8 cellular contexts compared by ENCODE assay signal in the genomic region with DNA sequence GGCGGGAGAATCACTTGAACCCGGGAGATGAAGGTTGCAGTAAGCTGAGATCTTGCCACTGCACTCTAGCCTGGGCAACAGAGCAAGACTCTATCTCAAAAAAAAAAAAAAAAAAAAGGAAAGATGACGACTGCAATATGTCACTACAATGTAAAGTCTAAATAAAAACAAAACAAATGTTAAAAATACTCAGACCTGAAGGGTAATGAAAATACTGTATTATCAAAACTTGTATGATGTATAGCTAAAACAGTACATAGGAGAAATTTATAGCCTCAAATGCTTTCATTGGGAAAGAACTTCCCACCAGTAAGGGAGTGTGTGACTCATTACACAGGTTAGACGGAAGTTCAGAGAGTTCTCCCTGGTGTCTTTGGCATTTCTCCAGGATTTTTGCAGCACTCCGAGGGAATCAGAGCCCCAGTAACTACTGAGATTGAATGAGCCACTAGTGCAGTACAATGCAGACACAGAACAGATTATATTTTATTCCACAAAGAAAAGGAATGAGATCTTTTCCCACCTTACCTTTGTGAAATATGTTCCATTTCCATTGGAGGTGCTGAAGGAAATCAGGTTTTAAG. TPM values are rescaled to one million over a fixed set of nuclear protein-coding genes. Genes with fewer than 3 reads are reported as not detected.
DNase-seq lines count a peak whose midpoint lies in the region; ATAC-seq and TF ChIP-seq lines count a peak whose summit lies in the region.

No MANE protein-coding gene starts in this region.

- no peak overlapping the region for H3K4me3 ChIP-seq in retinal pigment epithelial cell (ENCODE audit: low read length)

- no peak for ATAC-seq in GM21619 (IDR thresholded peaks at IDR 0.05; ENCODE audit: unreplicated experiment)
- ATAC-seq in HG03342 (IDR thresholded peaks at IDR 0.05; ENCODE audit: unreplicated experiment), result no peak

- DNase-seq in HT-29 (ENCODE audit: low spot score) (peak; percentile 94), NCI-H748 (lab: John Stamatoyannopoulos, UW; ENCODE audit: unreplicated experiment) (peak; percentile 74), erythroblast (lab: John Stamatoyannopoulos, UW) (peak; percentile 26 to 49), retinal pigment epithelial cell (ENCODE audit: low read depth) (peak; percentile 72), NK-92 (lab: John Stamatoyannopoulos, UW; ENCODE audit: unreplicated experiment) (no peak)
- DNase-seq in activated effector memory CD4-positive, alpha-beta T cell treated with Interleukin-2 at 50 U/mL for 16 hours, result no peak

- no peak for TF ChIP-seq POLR2A in erythroblast (IDR thresholded peaks at IDR 0.05; ENCODE audit: low read length)

- no peak for TF ChIP-seq CTCF in retinal pigment epithelial cell (conservative IDR thresholded peaks at IDR 0.05; ENCODE audit: low read depth, low read length)

RNA-seq across cellular contexts. Expression of a gene that starts 12.5 kb away (rescaled TPM):
- 18.4 and 20.0 TPM in 2 replicates for total RNA-seq in HT-29 (2014; rRNA removed; shearing (Covaris generic))

RNA-seq across cellular contexts. Expression of a gene that starts 25.0 kb away (rescaled TPM):
- 54.7 and 58.4 TPM in 2 replicates for total RNA-seq in HT-29 (2014; rRNA removed; shearing (Covaris generic))

Comparison
In these comparisons a context has a peak if more than half of its experiments do, and no peak if none do; other contexts are left out.
1. DNase-seq: peak in HT-29 (single experiment), NCI-H748 (single experiment), erythroblast (2 of 2) and retinal pigment epithelial cell (single experiment); none in NK-92 (single experiment) and activated effector memory CD4-positive, alpha-beta T cell treated with Interleukin-2 at 50 U/mL for 16 hours (single experiment).